33 cellular contexts compared by ENCODE assay signal in the genomic region with DNA sequence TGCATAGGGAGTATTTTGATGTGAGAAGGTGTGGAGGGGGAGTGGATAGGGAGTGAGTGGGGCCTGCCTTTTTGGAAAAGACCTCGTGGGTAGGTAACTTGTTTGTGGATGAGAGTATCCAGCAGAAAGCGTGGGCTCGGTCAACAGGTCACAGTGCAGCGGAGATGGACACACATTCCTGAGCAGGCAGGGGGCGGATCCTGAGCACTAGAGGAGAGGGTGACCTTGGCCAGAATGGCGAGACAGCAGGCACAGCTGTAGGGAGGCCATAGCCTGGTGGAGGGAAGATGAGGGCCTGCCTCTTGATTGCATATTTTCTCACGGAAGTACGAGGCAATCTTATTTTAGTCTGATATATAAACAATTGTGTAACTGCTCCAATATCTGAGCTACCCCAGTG. TPM values are rescaled to one million over a fixed set of nuclear protein-coding genes. Genes with fewer than 3 reads are reported as not detected.
"Had no signal": no experiment of that assay in that cellular context is flagged by ENCODE, and none has a peak within 500 bp of the region (broad histone marks: within the 10 kb centered on the region; RNA-seq: fewer than 3 reads in every experiment).

No MANE protein-coding gene starts in this region.

- FAIRE-seq: colon, endothelial cell of umbilical vein, islet of Langerhans, keratinocyte had no signal

- ATAC-seq: gastrocnemius medialis, heart right ventricle, left colon, left lung, left ventricle myocardium superior, lower lobe of right lung, mucosa of descending colon had no signal

- H3K27ac Mint-ChIP-seq: mesothelial cell of epicardium had no signal

- H3K36me3 Mint-ChIP-seq: mesothelial cell of epicardium had no signal

- H3K4me1 ChIP-seq: esophagus squamous epithelium, gastrocnemius medialis, left lung, lower lobe of right lung had no signal

- H3K9me3 ChIP-seq: esophagus squamous epithelium, gastrocnemius medialis, heart right ventricle, left lung, lower lobe of right lung, mucosa of descending colon had no signal

- H3K4me3 Mint-ChIP-seq: mesothelial cell of epicardium had no signal

- H3K27me3 ChIP-seq: esophagus squamous epithelium, gastrocnemius medialis, left lung had no signal

- DNase-seq: dermis blood vessel endothelial cell; dorsolateral prefrontal cortex; effector CD4-positive, alpha-beta T cell; effector memory CD4-positive, alpha-beta T cell; esophagus squamous epithelium; foreskin fibroblast; foreskin melanocyte; gastrocnemius medialis; glutamatergic neuron; head of caudate nucleus; heart right ventricle; hippocampal formation; left colon; left lung; left ventricle myocardium superior; lower lobe of right lung; mesenchymal stem cell; mucosa of descending colon had no signal

- H3K27ac ChIP-seq: coronary artery, dorsolateral prefrontal cortex, esophagus squamous epithelium, gastrocnemius medialis, heart right ventricle, left lung, lower lobe of right lung had no signal

- H3K36me3 ChIP-seq: esophagus squamous epithelium, gastrocnemius medialis, heart right ventricle, left lung, lower lobe of right lung had no signal

- H3K9me3 Mint-ChIP-seq: mesothelial cell of epicardium had no signal

- H3K4me3 ChIP-seq: coronary artery, dorsolateral prefrontal cortex, esophagus squamous epithelium, gastrocnemius medialis, heart right ventricle, left lung, lower lobe of right lung, mucosa of descending colon had no signal

RNA-seq across cellular contexts. Expression of a gene that starts 3.6 kb away (rescaled TPM):
- total RNA-seq: cerebellum, dermis blood vessel endothelial cell, dorsolateral prefrontal cortex, endothelial cell of umbilical vein, epithelial cell of proximal tubule, esophagus squamous epithelium, gastrocnemius medialis, glomerular endothelial cell, heart right ventricle, kidney epithelial cell, left colon, left lung, left ventricle myocardium superior, lower leg skin, lower lobe of right lung, lung microvascular endothelial cell, mesenteric fat pad, mesothelial cell of epicardium, mucosa of descending colon, myocyte had no signal
- polyA plus RNA-seq: endothelial cell of umbilical vein, esophagus, keratinocyte had no signal
